ENCODE assay signal across 2 cellular contexts in genomic region chr12:122517877-122518276, GRCh38.
TF ChIP-seq lines count a peak whose summit lies in the region.

No MANE protein-coding gene starts in this region.

TF ChIP-seq in IMR-90, 13 proteins besides CTCF, POLR2A, EP300 and RAD21:
- TF ChIP-seq RCOR1 (IDR thresholded peaks at IDR 0.05; ENCODE audit: insufficient replicate concordance, low read length) (no peak), MXI1 (IDR thresholded peaks at IDR 0.05; ENCODE audit: borderline replicate concordance, low read depth, low read length) (peak; percentile 81; the same call in 1 of the 2 replicates), CHD1 (IDR thresholded peaks at IDR 0.05; ENCODE audit: low read depth, low read length) (no peak), CEBPB (IDR thresholded peaks at IDR 0.05; ENCODE audit: low read depth, low read length) (peak; percentile 91), RFX5 (IDR thresholded peaks at IDR 0.05; ENCODE audit: low read depth, low read length) (no peak), FOS (IDR thresholded peaks at IDR 0.05; ENCODE audit: low read depth, low read length) (peak; percentile 88), MAFK (IDR thresholded peaks at IDR 0.05; ENCODE audit: low read depth, low read length) (0 out of 2 replicates have a peak, but pooled peaks have one; percentile 3), BHLHE40 (IDR thresholded peaks at IDR 0.05; ENCODE audit: low read depth, low read length) (peak; percentile 42), NFE2L2 (IDR thresholded peaks at IDR 0.05; ENCODE audit: low read depth, low read length) (0 out of 2 replicates have a peak, but pooled peaks have one; percentile 0), MAZ (IDR thresholded peaks at IDR 0.05; ENCODE audit: borderline replicate concordance, low read depth, low read length) (no peak)
- TF ChIP-seq, protein P1, sequence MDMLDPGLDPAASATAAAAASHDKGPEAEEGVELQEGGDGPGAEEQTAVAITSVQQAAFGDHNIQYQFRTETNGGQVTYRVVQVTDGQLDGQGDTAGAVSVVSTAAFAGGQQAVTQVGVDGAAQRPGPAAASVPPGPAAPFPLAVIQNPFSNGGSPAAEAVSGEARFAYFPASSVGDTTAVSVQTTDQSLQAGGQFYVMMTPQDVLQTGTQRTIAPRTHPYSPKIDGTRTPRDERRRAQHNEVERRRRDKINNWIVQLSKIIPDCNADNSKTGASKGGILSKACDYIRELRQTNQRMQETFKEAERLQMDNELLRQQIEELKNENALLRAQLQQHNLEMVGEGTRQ (IDR thresholded peaks at IDR 0.05; ENCODE audit: low read depth, low read length) = no peak
- TF ChIP-seq, protein P2, sequence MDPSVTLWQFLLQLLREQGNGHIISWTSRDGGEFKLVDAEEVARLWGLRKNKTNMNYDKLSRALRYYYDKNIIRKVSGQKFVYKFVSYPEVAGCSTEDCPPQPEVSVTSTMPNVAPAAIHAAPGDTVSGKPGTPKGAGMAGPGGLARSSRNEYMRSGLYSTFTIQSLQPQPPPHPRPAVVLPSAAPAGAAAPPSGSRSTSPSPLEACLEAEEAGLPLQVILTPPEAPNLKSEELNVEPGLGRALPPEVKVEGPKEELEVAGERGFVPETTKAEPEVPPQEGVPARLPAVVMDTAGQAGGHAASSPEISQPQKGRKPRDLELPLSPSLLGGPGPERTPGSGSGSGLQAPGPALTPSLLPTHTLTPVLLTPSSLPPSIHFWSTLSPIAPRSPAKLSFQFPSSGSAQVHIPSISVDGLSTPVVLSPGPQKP (IDR thresholded peaks at IDR 0.05; ENCODE audit: borderline replicate concordance, low read depth, low read length) = no peak

TF ChIP-seq in GM12878, 131 proteins besides CTCF, POLR2A, EP300 and RAD21:
- TF ChIP-seq FOXK2 (IDR thresholded peaks at IDR 0.05) (no peak), POLR2AphosphoS5 (IDR thresholded peaks at IDR 0.05; ENCODE audit: low read length) (peak; percentile 46; the same call in 1 of the 2 replicates), ZBED1 (IDR thresholded peaks at IDR 0.05; ENCODE audit: borderline replicate concordance) (no peak)
